In genomic region chr11:76551400-76551799, GRCh38 we compare ENCODE assay signal across 9 cellular contexts.
DNase-seq lines count a peak whose midpoint lies in the region; ATAC-seq and TF ChIP-seq lines count a peak whose summit lies in the region.
"Had no signal": no experiment of that assay in that cellular context is flagged by ENCODE, and none has a peak within 500 bp of the region (broad histone marks: within the 10 kb centered on the region; RNA-seq: fewer than 3 reads in every experiment).

No MANE protein-coding gene starts in this region.

- no peaks in the 10 kb centered on the region for H3K4me1 Mint-ChIP-seq in glutamatergic neuron (ENCODE audit: low read depth, unreplicated experiment)

- no peak for ATAC-seq in esophagus mucosa

- H3K36me3 Mint-ChIP-seq in glutamatergic neuron (ENCODE audit: unreplicated experiment) = no peaks in the 10 kb centered on the region

- DNase-seq in COLO829 (ENCODE audit: low spot score) (peak; percentile 26), NCI-H69 (lab: John Stamatoyannopoulos, UW) (peak; percentile 22), cardiac fibroblast (ENCODE audit: low read depth in 2 of 2) (peak; percentile 43), retinal pigment epithelial cell (ENCODE audit: low read depth) (no peak), glutamatergic neuron (no peak)
- DNase-seq in stimulated activated CD4-positive, alpha-beta T cell treated with anti-CD3 and anti-CD28 coated beads, Interleukin-4, amount 100 ng/mL, for 24 hours = no peak
- DNase-seq: activated CD8-positive, alpha-beta memory T cell treated with anti-CD3 and anti-CD28 coated beads, Interleukin-2, amount 50 U/mL, for 48 hours; NCI-H2081 had no signal

- H3K4me3 ChIP-seq in cardiac fibroblast (replicated peaks in 1 of 2; ENCODE audit: low read depth in 2 of 2, low read length in 2 of 2) = no peak overlapping the region
- H3K4me3 ChIP-seq in retinal pigment epithelial cell (ENCODE audit: low read length) = no peak overlapping the region

- no peaks in the 10 kb centered on the region for H3K9me3 Mint-ChIP-seq in glutamatergic neuron (ENCODE audit: unreplicated experiment)

- no peak overlapping the region for H3K4me3 Mint-ChIP-seq in glutamatergic neuron (ENCODE audit: unreplicated experiment)

- peak; percentile 11 for TF ChIP-seq CTCF in cardiac fibroblast (IDR thresholded peaks at IDR 0.05; ENCODE audit: low read depth, low read length)
- TF ChIP-seq CTCF in retinal pigment epithelial cell (conservative IDR thresholded peaks at IDR 0.05; ENCODE audit: low read depth, low read length) = peak; percentile 6
- no peak for TF ChIP-seq CTCF in glutamatergic neuron (IDR thresholded peaks at IDR 0.05; ENCODE audit: partially characterized antibody, unreplicated experiment)

- H3K27ac Mint-ChIP-seq in glutamatergic neuron (ENCODE audit: unreplicated experiment) = no peak overlapping the region

- H3K27me3 Mint-ChIP-seq in glutamatergic neuron (ENCODE audit: unreplicated experiment) = no peaks in the 10 kb centered on the region

Comparison
In these comparisons a context has a peak if more than half of its experiments do, and no peak if none do; other contexts are left out.
1. DNase-seq: peak in COLO829 (single experiment), NCI-H69 (single experiment) and cardiac fibroblast (2 of 2); none in retinal pigment epithelial cell (single experiment), stimulated activated CD4-positive, alpha-beta T cell treated with anti-CD3 and anti-CD28 coated beads, Interleukin-4, amount 100 ng/mL, for 24 hours (single experiment) and glutamatergic neuron (single experiment).